ENCODE assay signal across 8 cellular contexts in genomic region chr3:49673131-49673714, GRCh38. TPM values are rescaled to one million over a fixed set of nuclear protein-coding genes. Genes with fewer than 3 reads are reported as not detected.
DNase-seq lines count a peak whose midpoint lies in the region; ATAC-seq and TF ChIP-seq lines count a peak whose summit lies in the region.

No MANE protein-coding gene starts in this region.

- H3K36me3 Mint-ChIP-seq in T-cell = peaks cover 21% of the 10 kb centered on the region

- DNase-seq in activated T-cell treated with anti-CD3 and anti-CD28 coated beads for 4 hours = peak; percentile 14
- no peak for DNase-seq in activated T-cell treated with anti-CD3 and anti-CD28 coated beads, Interleukin-2, amount 50 U/mL, for 1 hour
- peak in 2 of 34 experiments; percentile 6 to 12 for DNase-seq in T-cell
- DNase-seq in fibroblast of the aortic adventitia (ENCODE audit: low read depth) = no peak
- DNase-seq in gastrocnemius medialis = no peak
- no peak for DNase-seq in inferior parietal cortex (ENCODE audit: extremely low spot score)
- no peak for DNase-seq in NCI-H345 (lab: John Stamatoyannopoulos, UW)
- no peak for DNase-seq in GM03348 (ENCODE audit: low spot score)

- no peak for TF ChIP-seq POLR2A in gastrocnemius medialis (IDR thresholded peaks at IDR 0.05)

- no peaks in the 10 kb centered on the region for H3K9me3 ChIP-seq in gastrocnemius medialis

- H3K4me3 Mint-ChIP-seq in T-cell = peak overlapping the region; percentile 87 to 93 (median 90)

- POLR2A ChIA-PET in T-cell (lab: Charles Lee) = interaction anchor here in 1 of 2 donors (0.7 kb wide), 2 partner anchors 134 to 351 kb away, joined by 3 to 12 read pairs; no protein-coding TSS in a partner anchor

- in situ Hi-C loops in gastrocnemius medialis (cut with MboI; ENCODE audit: low sequenced_read_pairs in 4 of 4) = loop anchor here (5.0 to 10.0 kb wide), 2 partner anchors 136 to 138 kb away; no protein-coding TSS in a partner anchor

- peaks cover 41 to 42% (median 41%) of the 10 kb centered on the region in 3 donors for H3K4me1 Mint-ChIP-seq in T-cell

- TF ChIP-seq CTCF in fibroblast of the aortic adventitia (IDR thresholded peaks at IDR 0.05; ENCODE audit: insufficient read depth, low read length) (no peak), gastrocnemius medialis (IDR thresholded peaks at IDR 0.05 in 4 of 5, conservative IDR thresholded peaks at IDR 0.05 in 1 of 5) (no peak)

- H3K27ac ChIP-seq in gastrocnemius medialis = peak overlapping the region; percentile 91 to 96 (median 94)

- peak overlapping the region; percentile 93 to 97 for H3K27ac Mint-ChIP-seq in T-cell

- H3K36me3 ChIP-seq in gastrocnemius medialis = peaks cover 0 to 28% of the 10 kb centered on the region in 2 donors

- H3K4me3 ChIP-seq in fibroblast of the aortic adventitia (ENCODE audit: low read depth, low read length) (peak overlapping the region; percentile 85), gastrocnemius medialis (peak overlapping the region; percentile 80 to 98 (median 92))

- peaks cover 0 to 3% (median 0%) of the 10 kb centered on the region in 3 donors for H3K27me3 ChIP-seq in gastrocnemius medialis

- no peaks in the 10 kb centered on the region for H3K9me3 Mint-ChIP-seq in T-cell

- H3K4me1 ChIP-seq in gastrocnemius medialis = peaks cover 16 to 17% of the 10 kb centered on the region in 2 donors

- H3K27me3 Mint-ChIP-seq in T-cell = no peaks in the 10 kb centered on the region

- intact Hi-C loops in gastrocnemius medialis (cut with DNase I; ENCODE audit: low total_unique reads) = loop anchor here (1.0 to 5.0 kb wide), 5 partner anchors 51 to 651 kb away; partner anchors contain the start of genes DAG1, NDUFAF3 and QRICH1

- ATAC-seq in T-cell (replicated peaks in 1 of 4) (no peak), gastrocnemius medialis (peak; percentile 1 to 4)

- CTCF ChIA-PET in T-cell (lab: Charles Lee) = interaction anchor here (0.6 to 3.3 kb wide), 6 partner anchors 22 to 257 kb away, joined by 3 to 66 read pairs (median 12); no protein-coding TSS in a partner anchor

RNA-seq across cellular contexts. Expression of gene APEH, which starts 0.9 kb away (rescaled TPM):
- total RNA-seq in T-cell (100 to 1,000 TPM in 4 of 5 donors, 10 to 100 TPM in 1; 82.8 to 162 (median 141) TPM), fibroblast of the aortic adventitia (ENCODE audit: low replicate concordance) (41.1 and 87.7 TPM in 2 replicates), gastrocnemius medialis (100 to 1,000 TPM; 103 to 140 (median 108) TPM)

RNA-seq across cellular contexts. Expression of gene MST1, which starts 16.1 kb away (rescaled TPM):
- 10 to 100 TPM in 4 of 5 donors, 1 to 10 TPM in 1; 9.9 to 16.1 (median 12.6) TPM for total RNA-seq in T-cell
- 2.9 and 4.7 TPM in 2 replicates for total RNA-seq in fibroblast of the aortic adventitia (ENCODE audit: low replicate concordance)
- 1 to 10 TPM in 3 of 4 donors, under 1 TPM in 1; 0.10 to 4.8 (median 2.4) TPM for total RNA-seq in gastrocnemius medialis

RNA-seq across cellular contexts. Expression of gene RNF123, which starts 16.1 kb away (rescaled TPM):
- total RNA-seq in T-cell = 10 to 100 TPM; 40.9 to 79.8 (median 72.8) TPM
- total RNA-seq in fibroblast of the aortic adventitia (ENCODE audit: low replicate concordance) = 19.4 and 22.7 TPM in 2 replicates
- 100 to 1,000 TPM in 3 of 4 donors, 10 to 100 TPM in 1; 82.8 to 132 (median 128) TPM for total RNA-seq in gastrocnemius medialis

RNA-seq across cellular contexts. Expression of gene AMIGO3, which starts 46.3 kb away (rescaled TPM):
- total RNA-seq in T-cell (1 to 10 TPM in 1 of 5 donors, under 1 TPM in 2, not detected in 2; 0.20 to 1.4 (median 0.26) TPM), fibroblast of the aortic adventitia (ENCODE audit: low replicate concordance) (0.27 and 0.65 TPM in 2 replicates), gastrocnemius medialis (under 1 TPM in 3 of 4 donors, not detected in 1; 0.10 to 0.76 (median 0.42) TPM)

RNA-seq across cellular contexts. Expression of gene GMPPB, which starts 50.5 kb away (rescaled TPM):
- total RNA-seq in T-cell = 10 to 100 TPM; 34.5 to 54.5 (median 39.9) TPM
- total RNA-seq in fibroblast of the aortic adventitia (ENCODE audit: low replicate concordance) = 14.3 and 31.0 TPM in 2 replicates
- total RNA-seq in gastrocnemius medialis = 10 to 100 TPM; 14.2 to 26.1 (median 17.0) TPM

Comparison
In these comparisons a context has a peak if more than half of its experiments do, and no peak if none do; other contexts are left out.
1. ATAC-seq: peak in gastrocnemius medialis (2 of 2); none in T-cell (0 of 4).